In the genomic region with DNA sequence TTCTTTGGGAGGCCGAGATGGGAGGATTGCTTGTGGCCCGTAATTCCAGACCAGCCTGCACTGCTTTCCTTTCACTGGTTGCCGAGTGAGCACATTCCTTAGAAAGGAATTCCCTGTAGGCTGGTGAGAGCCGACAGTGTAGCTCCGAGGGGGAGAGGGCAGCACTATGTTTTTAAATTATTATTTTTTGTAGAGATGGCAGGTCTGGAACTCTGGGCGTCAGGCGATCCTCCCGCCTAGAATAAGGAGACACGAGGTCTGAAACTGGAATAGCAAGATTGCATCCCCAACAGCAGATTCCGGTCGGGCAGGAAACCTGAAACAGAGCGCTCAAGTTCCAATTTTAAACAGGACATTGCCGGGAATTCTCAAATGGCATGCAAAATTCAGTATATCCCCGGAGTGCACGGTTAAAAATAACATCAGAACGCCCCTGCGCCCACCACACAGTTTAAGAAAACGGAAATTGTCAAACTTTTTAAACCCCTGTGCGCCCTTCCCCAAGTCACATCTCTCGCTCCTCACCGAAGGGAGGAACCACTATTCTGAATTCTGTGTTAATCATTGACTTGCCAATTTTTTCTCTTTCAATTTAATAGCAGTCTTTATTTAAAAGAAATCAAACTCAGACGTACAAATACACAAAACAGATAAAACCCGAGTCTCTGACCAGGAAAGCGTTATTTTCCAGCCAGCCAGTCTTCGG, we compare ENCODE assay signal across 8 cellular contexts. TPM values are rescaled to one million over a fixed set of nuclear protein-coding genes. Genes with fewer than 3 reads are reported as not detected.
DNase-seq lines count a peak whose midpoint lies in the region; ATAC-seq and TF ChIP-seq lines count a peak whose summit lies in the region.

No MANE protein-coding gene starts in this region.

- H3K4me1 ChIP-seq in lung (ENCODE audit: control insufficient read depth in 2 of 2, insufficient read depth in 2 of 2, low read length in 2 of 2), result peaks cover 0 to 3% of the 10 kb centered on the region in 2 donors

- H3K27me3 ChIP-seq in WERI-Rb-1 (ENCODE audit: insufficient read depth, low read depth, severe bottlenecking) (no peaks in the 10 kb centered on the region), lung (ENCODE audit: control insufficient read depth, insufficient read depth) (no peaks in the 10 kb centered on the region)

- H3K27ac ChIP-seq in WERI-Rb-1 (peak overlapping the region; percentile 99), lung (ENCODE audit: low read depth in 1 of 2, low read length in 1 of 2) (peak overlapping the region; percentile 92)

- intact Hi-C loops in dendritic cell treated with granulocyte-macrophage colony-stimulating factor and Interleukin-4, amounts not matched to agents 40 ng/mL and 50 ng/mL, for 4 days (cut with micrococcal nuclease), result loop anchor here (1.0 to 2.0 kb wide), 2 partner anchors 8 to 119 kb away; a partner anchor contains a TSS

- H3K9me3 ChIP-seq in WERI-Rb-1 (ENCODE audit: severe bottlenecking) (no peaks in the 10 kb centered on the region), lung (ENCODE audit: control insufficient read depth in 2 of 2, insufficient read depth in 1 of 2, low read length in 1 of 2) (no peaks in the 10 kb centered on the region)

- TF ChIP-seq CTCF in WERI-Rb-1 (IDR thresholded peaks at IDR 0.05; ENCODE audit: low read depth, low read length) (no peak), lung (IDR thresholded peaks at IDR 0.05; ENCODE audit: control extremely low read depth, extremely low read depth) (no peak)

- no peaks in the 10 kb centered on the region for H3K36me3 Mint-ChIP-seq in dendritic cell treated with granulocyte-macrophage colony-stimulating factor and Interleukin-4, amounts not matched to agents 40 ng/mL and 50 ng/mL, for 4 days (ENCODE audit: low read depth)

- peak overlapping the region; percentile 81 for H3K4me3 Mint-ChIP-seq in dendritic cell treated with granulocyte-macrophage colony-stimulating factor and Interleukin-4, amounts not matched to agents 40 ng/mL and 50 ng/mL, for 4 days

- DNase-seq in C1 segment of cervical spinal cord (lab: John Stamatoyannopoulos, UW), result peak in 12 of 14 donors; percentile 40 to 76 (median 58)
- peak; percentile 51 for DNase-seq in NCI-H1105 (lab: John Stamatoyannopoulos, UW)
- DNase-seq in WERI-Rb-1, result peak; percentile 45
- peak; percentile 79 for DNase-seq in lung (ENCODE audit: low spot score)
- peak in 2 of 3 donors; percentile 58 to 62 for DNase-seq in stimulated activated CD4-positive, alpha-beta T cell treated with anti-CD3 and anti-CD28 coated beads, TNF-alpha, amount 100 ng/mL, for 48 hours (ENCODE audit: low read depth in 3 of 3)

- H3K4me1 Mint-ChIP-seq in dendritic cell treated with granulocyte-macrophage colony-stimulating factor and Interleukin-4, amounts not matched to agents 40 ng/mL and 50 ng/mL, for 4 days (ENCODE audit: low read depth), result peaks cover 10% of the 10 kb centered on the region

- no peaks in the 10 kb centered on the region for H3K27me3 Mint-ChIP-seq in dendritic cell treated with granulocyte-macrophage colony-stimulating factor and Interleukin-4, amounts not matched to agents 40 ng/mL and 50 ng/mL, for 4 days

- no peaks in the 10 kb centered on the region for H3K9me3 Mint-ChIP-seq in dendritic cell treated with granulocyte-macrophage colony-stimulating factor and Interleukin-4, amounts not matched to agents 40 ng/mL and 50 ng/mL, for 4 days

- H3K27ac Mint-ChIP-seq in dendritic cell treated with granulocyte-macrophage colony-stimulating factor and Interleukin-4, amounts not matched to agents 40 ng/mL and 50 ng/mL, for 4 days, result peak overlapping the region; percentile 98

- H3K36me3 ChIP-seq in WERI-Rb-1, result no peaks in the 10 kb centered on the region
- H3K36me3 ChIP-seq in lung (ENCODE audit: control insufficient read depth in 2 of 2, insufficient read depth in 2 of 2, low read length in 2 of 2), result no peaks in the 10 kb centered on the region

- peak; percentile 7 for ATAC-seq in GM21619 (IDR thresholded peaks at IDR 0.05; ENCODE audit: unreplicated experiment)
- no peak for ATAC-seq in lung (ENCODE audit: insufficient read depth, low FRiP score)
- no peak for ATAC-seq in GM18868 (IDR thresholded peaks at IDR 0.05; ENCODE audit: unreplicated experiment)

- peak overlapping the region; percentile 80 for H3K4me3 ChIP-seq in WERI-Rb-1 (ENCODE audit: low read depth, low read length)
- no peak overlapping the region for H3K4me3 ChIP-seq in lung

- 1 to 4% methylated on average over 25 of the region's 25 CpGs for WGBS in lung, 2 donors

RNA-seq across cellular contexts. Expression of a gene that starts 0.6 kb away (rescaled TPM):
- total RNA-seq in lung, result 10 to 100 TPM in 1 of 2 donors, not detected in 1; 10.9 TPM
- not detected for polyA plus RNA-seq in lung

RNA-seq across cellular contexts. Expression of a gene that starts 8.0 kb away (rescaled TPM):
- total RNA-seq in lung, result not detected
- polyA plus RNA-seq in lung, result not detected

RNA-seq across cellular contexts. Expression of a gene that starts 17.2 kb away (rescaled TPM):
- 1 to 10 TPM; 7.4 to 7.7 TPM for total RNA-seq in lung
- 1 to 10 TPM; 4.6 to 5.2 TPM for polyA plus RNA-seq in lung
